Comparison of ENCODE assay signal across 1 cellular context in genomic region chr4:76663794-76664193, GRCh38.
TF ChIP-seq lines count a peak whose summit lies in the region.

No MANE protein-coding gene starts in this region.

TF ChIP-seq in IMR-90, 13 proteins besides CTCF, POLR2A, EP300 and RAD21 (continued from another document):
- no peak for TF ChIP-seq NFE2L2 (IDR thresholded peaks at IDR 0.05; ENCODE audit: low read depth, low read length)
- no peak for TF ChIP-seq USF2 (IDR thresholded peaks at IDR 0.05; ENCODE audit: low read depth, low read length)
- TF ChIP-seq CHD1 (IDR thresholded peaks at IDR 0.05; ENCODE audit: low read depth, low read length), result no peak
